ENCODE assay signal across 17 cellular contexts in the genomic region with DNA sequence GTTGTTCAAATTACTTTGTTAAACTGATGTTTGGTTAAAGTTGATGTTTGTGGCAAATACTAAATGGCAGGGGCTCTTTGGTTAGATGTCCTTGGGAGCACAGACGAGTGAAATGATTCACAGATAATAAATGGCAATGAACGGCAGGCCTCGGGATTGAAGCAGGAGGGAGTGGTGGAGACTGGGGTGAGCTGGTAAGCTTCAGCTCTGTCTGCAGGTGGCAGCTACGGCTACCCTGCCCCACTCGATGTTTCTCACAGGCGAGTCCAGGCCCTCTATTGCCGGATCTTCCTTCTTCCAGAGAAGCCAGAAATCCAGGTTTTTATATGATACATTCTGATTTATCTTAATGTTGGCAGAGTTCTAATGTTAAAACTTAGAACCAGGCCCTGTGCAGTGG.
DNase-seq lines count a peak whose midpoint lies in the region; ATAC-seq and TF ChIP-seq lines count a peak whose summit lies in the region.
"Had no signal": no experiment of that assay in that cellular context is flagged by ENCODE, and none has a peak within 500 bp of the region (broad histone marks: within the 10 kb centered on the region; RNA-seq: fewer than 3 reads in every experiment).

No MANE protein-coding gene starts in this region.

- H3K27ac Mint-ChIP-seq in stimulated activated naive CD8-positive, alpha-beta T cell treated with anti-CD3 and anti-CD28 coated beads, Interleukin-15, Interleukin-2, amounts not matched to agents 100 ng/mL and 50 ng/mL, for 24 hours, result peak overlapping the region; percentile 16
- H3K27ac Mint-ChIP-seq in stimulated activated naive CD8-positive, alpha-beta T cell treated with anti-CD3 and anti-CD28 coated beads, Interleukin-15, amount 100 ng/mL, for 72 hours, result no peak overlapping the region
- no peak overlapping the region for H3K27ac Mint-ChIP-seq in HFFc6
- H3K27ac Mint-ChIP-seq: B cell; CD4-positive, alpha-beta T cell; IgD-negative memory B cell had no signal

- H3K9ac ChIP-seq in subcutaneous abdominal adipose tissue (ENCODE audit: low read length in 5 of 5), result no peak overlapping the region
- H3K9ac ChIP-seq: GM23248 had no signal

- no peak overlapping the region for H3K4me3 Mint-ChIP-seq in stimulated activated naive CD8-positive, alpha-beta T cell treated with anti-CD3 and anti-CD28 coated beads, Interleukin-15, Interleukin-2, amounts not matched to agents 100 ng/mL and 50 ng/mL, for 24 hours
- H3K4me3 Mint-ChIP-seq in stimulated activated naive CD8-positive, alpha-beta T cell treated with anti-CD3 and anti-CD28 coated beads, Interleukin-15, amount 100 ng/mL, for 72 hours, result no peak overlapping the region
- H3K4me3 Mint-ChIP-seq in HFFc6, result no peak overlapping the region
- H3K4me3 Mint-ChIP-seq: B cell; CD4-positive, alpha-beta T cell; IgD-negative memory B cell had no signal

- H3K27me3 ChIP-seq in subcutaneous abdominal adipose tissue (ENCODE audit: control insufficient read depth in 5 of 5, insufficient read depth in 4 of 5, low read length in 5 of 5), result peaks cover 0 to 3% (median 0%) of the 10 kb centered on the region in 5 donors

- H3K27ac ChIP-seq in coronary artery (no peak overlapping the region), subcutaneous abdominal adipose tissue (ENCODE audit: low read depth, low read length) (peak overlapping the region; percentile 69)
- H3K27ac ChIP-seq: GM23248 had no signal

- H3K36me3 Mint-ChIP-seq in stimulated activated naive CD8-positive, alpha-beta T cell treated with anti-CD3 and anti-CD28 coated beads, Interleukin-15, Interleukin-2, amounts not matched to agents 100 ng/mL and 50 ng/mL, for 24 hours (ENCODE audit: low read depth), result peaks cover 79% of the 10 kb centered on the region
- peaks cover 34% of the 10 kb centered on the region for H3K36me3 Mint-ChIP-seq in HFFc6 (ENCODE audit: low read depth)

- peaks cover 0 to 38% (median 4%) of the 10 kb centered on the region in 5 donors for H3K4me1 ChIP-seq in subcutaneous abdominal adipose tissue (ENCODE audit: control insufficient read depth in 5 of 5, insufficient read depth in 5 of 5, low read length in 5 of 5)

- no peaks in the 10 kb centered on the region for H3K27me3 Mint-ChIP-seq in stimulated activated naive CD8-positive, alpha-beta T cell treated with anti-CD3 and anti-CD28 coated beads, Interleukin-15, Interleukin-2, amounts not matched to agents 100 ng/mL and 50 ng/mL, for 24 hours
- H3K27me3 Mint-ChIP-seq in stimulated activated naive CD8-positive, alpha-beta T cell treated with anti-CD3 and anti-CD28 coated beads, Interleukin-15, amount 100 ng/mL, for 72 hours, result no peaks in the 10 kb centered on the region
- H3K27me3 Mint-ChIP-seq in HFFc6 (ENCODE audit: insufficient read depth), result no peaks in the 10 kb centered on the region; the same call in 1 of the 2 replicates
- H3K27me3 Mint-ChIP-seq: B cell; CD4-positive, alpha-beta T cell; IgD-negative memory B cell had no signal

- ATAC-seq in stimulated activated naive CD8-positive, alpha-beta T cell treated with anti-CD3 and anti-CD28 coated beads, Interleukin-15, amount 100 ng/mL, for 72 hours, result no peak
- ATAC-seq in GM19035 (IDR thresholded peaks at IDR 0.05; ENCODE audit: unreplicated experiment), result no peak
- ATAC-seq: HCT116 had no signal

- H3K4me3 ChIP-seq in coronary artery, result no peak overlapping the region
- no peak overlapping the region for H3K4me3 ChIP-seq in subcutaneous abdominal adipose tissue (ENCODE audit: low read depth in 1 of 5, low read length in 5 of 5)
- H3K4me3 ChIP-seq: GM23248 had no signal

- H3K9me3 Mint-ChIP-seq in stimulated activated naive CD8-positive, alpha-beta T cell treated with anti-CD3 and anti-CD28 coated beads, Interleukin-15, Interleukin-2, amounts not matched to agents 100 ng/mL and 50 ng/mL, for 24 hours, result no peaks in the 10 kb centered on the region
- no peaks in the 10 kb centered on the region for H3K9me3 Mint-ChIP-seq in stimulated activated naive CD8-positive, alpha-beta T cell treated with anti-CD3 and anti-CD28 coated beads, Interleukin-15, amount 100 ng/mL, for 72 hours
- H3K9me3 Mint-ChIP-seq in HFFc6, result no peaks in the 10 kb centered on the region
- H3K9me3 Mint-ChIP-seq: CD4-positive, alpha-beta T cell had no signal

- DNase-seq in stimulated activated naive CD8-positive, alpha-beta T cell treated with anti-CD3 and anti-CD28 coated beads, Interleukin-15, amount 100 ng/mL, for 72 hours, result no peak
- DNase-seq in coronary artery (ENCODE audit: low spot score) (peak; percentile 19), NCI-H187 (lab: John Stamatoyannopoulos, UW) (no peak), HFFc6 (no peak)
- DNase-seq: ACHN; CD4-positive, alpha-beta T cell; DMS79; GM23248; NCI-H1930; NCI-H2171; NCI-H510A treated with DMSO at 0.1 percent for 48 hours had no signal

- peaks cover 5% of the 10 kb centered on the region for H3K4me1 Mint-ChIP-seq in stimulated activated naive CD8-positive, alpha-beta T cell treated with anti-CD3 and anti-CD28 coated beads, Interleukin-15, Interleukin-2, amounts not matched to agents 100 ng/mL and 50 ng/mL, for 24 hours (ENCODE audit: low read depth)
- peaks cover 6% of the 10 kb centered on the region for H3K4me1 Mint-ChIP-seq in stimulated activated naive CD8-positive, alpha-beta T cell treated with anti-CD3 and anti-CD28 coated beads, Interleukin-15, amount 100 ng/mL, for 72 hours
- peaks cover 16% of the 10 kb centered on the region for H3K4me1 Mint-ChIP-seq in HFFc6 (ENCODE audit: low read depth)

- no peaks in the 10 kb centered on the region for H3K9me3 ChIP-seq in subcutaneous abdominal adipose tissue (ENCODE audit: control insufficient read depth in 5 of 5, low read length in 5 of 5)

- H3K36me3 ChIP-seq in subcutaneous abdominal adipose tissue (ENCODE audit: control insufficient read depth in 5 of 5, insufficient read depth in 5 of 5, low read length in 5 of 5), result peaks cover 0 to 7% (median 3%) of the 10 kb centered on the region in 5 donors

- TF ChIP-seq CTCF in coronary artery (IDR thresholded peaks at IDR 0.05) (no peak), HFFc6 (IDR thresholded peaks at IDR 0.05) (no peak)
